17 cellular contexts compared by ENCODE assay signal in genomic region chr11:25928076-25928475, GRCh38.
"Had no signal": no experiment of that assay in that cellular context is flagged by ENCODE, and none has a peak within 500 bp of the region (broad histone marks: within the 10 kb centered on the region; RNA-seq: fewer than 3 reads in every experiment).

No MANE protein-coding gene starts in this region.

- DNase-seq: activated CD4-positive, alpha-beta T cell treated with anti-CD3 and anti-CD28 coated beads for 1 hour; activated CD4-positive, alpha-beta T cell treated with anti-CD3 and anti-CD28 coated beads, Interleukin-2, amount 50 U/mL, for 1 hour; activated CD8-positive, alpha-beta T cell treated with anti-CD3 and anti-CD28 coated beads, Interleukin-2, amount 10 ng/mL, durations not matched to agents 7 days and 5 days; activated gamma-delta T cell treated with Interleukin-2 at 50 U/mL for 16 hours; aorta; dermis blood vessel endothelial cell; effector memory CD4-positive, alpha-beta T cell; immature natural killer cell; left lung; pancreas; right lobe of liver; stimulated activated CD4-positive, alpha-beta T cell treated with anti-CD3 and anti-CD28 coated beads, Interleukin-4, amount 100 ng/mL, for 1 hour; stimulated activated naive CD4-positive, alpha-beta T cell; testis; trophoblast cell had no signal

- H3K4me1 ChIP-seq: left lung, pancreas, right lobe of liver, testis had no signal

- H3K27ac ChIP-seq: esophagus muscularis mucosa, left lung, pancreas, right lobe of liver, SK-N-MC, testis had no signal

- H3K27me3 ChIP-seq: esophagus muscularis mucosa, left lung, pancreas, right lobe of liver, testis had no signal

- H3K9me3 ChIP-seq: esophagus muscularis mucosa, pancreas, right lobe of liver, testis had no signal

- ATAC-seq: activated CD8-positive, alpha-beta T cell treated with anti-CD3 and anti-CD28 coated beads, Interleukin-2, amount 10 ng/mL, durations not matched to agents 7 days and 5 days; left lung; pancreas had no signal

- H3K36me3 ChIP-seq: esophagus muscularis mucosa, left lung, pancreas, right lobe of liver had no signal

- H3K4me3 ChIP-seq: esophagus muscularis mucosa, left lung, pancreas, right lobe of liver, SK-N-MC, testis had no signal
